In the genomic region with DNA sequence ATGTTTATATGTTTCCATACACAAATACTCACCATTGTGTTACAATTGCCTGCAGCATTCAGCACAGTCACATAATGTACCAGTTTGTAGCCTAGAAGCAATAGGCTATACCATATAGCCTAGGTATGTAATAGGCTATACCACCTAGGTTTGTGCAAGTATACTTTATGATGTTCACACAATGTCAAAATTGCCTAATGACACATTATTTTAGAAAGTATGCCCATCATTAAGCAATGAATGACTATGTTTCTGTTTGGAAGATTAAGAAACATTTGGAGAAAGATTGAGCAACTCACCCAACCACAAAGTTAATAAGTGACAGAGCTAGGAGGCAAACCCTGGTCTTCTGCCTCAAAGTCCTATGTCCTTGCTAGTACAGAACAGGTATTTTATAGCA, we compare ENCODE assay signal across 17 cellular contexts.
DNase-seq lines count a peak whose midpoint lies in the region; ATAC-seq, FAIRE-seq and TF ChIP-seq lines count a peak whose summit lies in the region.
"Had no signal": no experiment of that assay in that cellular context is flagged by ENCODE, and none has a peak within 500 bp of the region (broad histone marks: within the 10 kb centered on the region; RNA-seq: fewer than 3 reads in every experiment).

No MANE protein-coding gene starts in this region.

- DNase-seq in OCI-M1 (lab: John Stamatoyannopoulos, UW) = peak; percentile 1
- peak; percentile 29 for DNase-seq in fibroblast of the aortic adventitia (ENCODE audit: low read depth)
- DNase-seq in small intestine = peak; percentile 12
- DNase-seq in amygdala (lab: John Stamatoyannopoulos, UW) = no peak
- no peak for DNase-seq in effector CD8-positive, alpha-beta T cell (lab: John Stamatoyannopoulos, UW)
- no peak for DNase-seq in NCI-H2029 treated with DMSO at 0.1 percent for 48 hours (lab: John Stamatoyannopoulos, UW)
- DNase-seq: activated CD8-positive, alpha-beta T cell treated with anti-CD3 and anti-CD28 coated beads for 36 hours; glutamatergic neuron; islet precursor cell; NCI-H1417; NCI-H226; stimulated activated CD4-positive, alpha-beta T cell treated with anti-CD3 and anti-CD28 coated beads, Interleukin-2, amount 100 ng/mL, for 24 hours; stimulated activated CD8-positive, alpha-beta memory T cell treated with anti-CD3 and anti-CD28 coated beads, Interleukin-4, amount 100 ng/mL, for 48 hours; tibial artery had no signal

- FAIRE-seq in small intestine (lab: Jason Lieb, UNC) = no peak
- FAIRE-seq: H1 had no signal

- H3K36me3 ChIP-seq in small intestine (ENCODE audit: control insufficient read depth in 2 of 2, insufficient read depth in 2 of 2, low read length in 2 of 2) = no peaks in the 10 kb centered on the region
- H3K36me3 ChIP-seq: tibial artery had no signal

- H3K9me3 ChIP-seq in small intestine (ENCODE audit: control insufficient read depth, low read depth) = no peaks in the 10 kb centered on the region
- H3K9me3 ChIP-seq: tibial artery had no signal

- ATAC-seq in GM19463 (IDR thresholded peaks at IDR 0.05; ENCODE audit: unreplicated experiment) = peak; percentile 49
- ATAC-seq: activated CD8-positive, alpha-beta T cell treated with anti-CD3 and anti-CD28 coated beads for 36 hours; SK-N-SH treated with all-trans-retinoic acid at 6 μM for 48 hours had no signal

- H3K4me1 ChIP-seq in small intestine (ENCODE audit: control insufficient read depth in 2 of 2, insufficient read depth in 1 of 2, low read depth in 1 of 2, low read length in 1 of 2) = no peaks in the 10 kb centered on the region
- H3K4me1 ChIP-seq: tibial artery had no signal

- no peak overlapping the region for H3K27ac ChIP-seq in small intestine (ENCODE audit: low read depth in 1 of 2, low read length in 1 of 2)
- H3K27ac ChIP-seq: tibial artery had no signal

- no peak for TF ChIP-seq CTCF in fibroblast of the aortic adventitia (IDR thresholded peaks at IDR 0.05; ENCODE audit: insufficient read depth, low read length)

- H3K27me3 ChIP-seq in small intestine (ENCODE audit: control insufficient read depth in 2 of 2, insufficient read depth in 2 of 2, low read length in 2 of 2) = no peaks in the 10 kb centered on the region
- H3K27me3 ChIP-seq: tibial artery had no signal

- H3K4me3 ChIP-seq in fibroblast of the aortic adventitia (ENCODE audit: low read depth, low read length) (no peak overlapping the region), small intestine (ENCODE audit: low read depth in 1 of 2, low read length in 2 of 2) (no peak overlapping the region)
- H3K4me3 ChIP-seq: tibial artery had no signal

Comparison
In these comparisons a context has a peak if more than half of its experiments do, and no peak if none do; other contexts are left out.
1. DNase-seq: peak in OCI-M1 (single experiment), fibroblast of the aortic adventitia (single experiment) and small intestine (single experiment); none in amygdala (0 of 56), effector CD8-positive, alpha-beta T cell (single experiment) and NCI-H2029 treated with DMSO at 0.1 percent for 48 hours (single experiment).